20 cellular contexts compared by ENCODE assay signal in the genomic region with DNA sequence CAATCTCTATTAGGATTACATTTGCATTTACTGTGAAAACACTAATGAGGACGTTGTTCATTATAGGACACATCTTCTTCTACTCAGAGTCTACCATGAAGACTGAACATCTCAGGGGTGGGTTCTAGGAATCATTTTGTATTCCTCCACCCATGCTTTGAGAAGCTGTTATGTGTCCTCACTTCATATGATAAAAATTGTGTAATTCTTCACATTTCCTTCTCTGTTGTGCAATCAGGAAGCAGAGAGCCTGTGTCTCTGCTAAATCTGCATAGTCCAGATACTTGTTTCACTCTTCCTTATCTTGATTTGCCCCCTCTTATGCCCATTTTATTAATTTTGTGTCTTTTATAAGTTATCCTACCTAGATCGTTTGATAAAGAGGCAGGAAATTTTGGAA.
DNase-seq lines count a peak whose midpoint lies in the region; ATAC-seq, FAIRE-seq and TF ChIP-seq lines count a peak whose summit lies in the region.
"Had no signal": no experiment of that assay in that cellular context is flagged by ENCODE, and none has a peak within 500 bp of the region (broad histone marks: within the 10 kb centered on the region; RNA-seq: fewer than 3 reads in every experiment).

No MANE protein-coding gene starts in this region.

- H3K79me2 ChIP-seq in HepG2 (ENCODE audit: insufficient read depth, low read length) = no peaks in the 10 kb centered on the region

- WGBS in HepG2 (ENCODE audit: low lambda C conversion rate) = 26% methylated on average over 2 of the region's 2 CpGs
- 74 to 85% methylated on average over 2 of the region's 2 CpGs for WGBS in thyroid gland, 2 donors

- FAIRE-seq in bronchial epithelial cell (lab: Jason Lieb, UNC) = no peak
- no peak for FAIRE-seq in HepG2 (lab: Jason Lieb, UNC)

- intact Hi-C loops in HepG2 (cut with micrococcal nuclease; ENCODE audit: unreplicated experiment) (no loop called here), thyroid gland (cut with DNase I) (no loop called here)

- H4K20me1 ChIP-seq in HepG2 (ENCODE audit: insufficient read depth, low read length) = no peaks in the 10 kb centered on the region

- ATAC-seq in HepG2 = no peak
- ATAC-seq in esophagus mucosa = no peak

- H3K4me2 ChIP-seq in HepG2 (ENCODE audit: low read depth, low read length) = no peak overlapping the region

- no peak for TF ChIP-seq POLR2A in HepG2 (IDR thresholded peaks at IDR 0.05; ENCODE audit: insufficient read depth in 1 of 2, low read depth in 2 of 2, low read length in 2 of 2)
- no peak for TF ChIP-seq POLR2A in thyroid gland (IDR thresholded peaks at IDR 0.05)

- H3K4me1 ChIP-seq in HepG2 (ENCODE audit: insufficient read depth, low read length) (no peaks in the 10 kb centered on the region), thyroid gland (peaks cover 0 to 4% of the 10 kb centered on the region in 2 donors)

- no peak for TF ChIP-seq CTCF in bronchial epithelial cell (IDR thresholded peaks at IDR 0.05; ENCODE audit: insufficient read depth, low read length, severe bottlenecking)
- no peak for TF ChIP-seq CTCF in HepG2 (CRISPR knock-in tag; IDR thresholded peaks at IDR 0.05)
- TF ChIP-seq CTCF in thyroid gland (IDR thresholded peaks at IDR 0.05) = no peak

- no peak overlapping the region for H2AFZ ChIP-seq in HepG2 (ENCODE audit: low read length)

- no peak for TF ChIP-seq EP300 in HepG2 (IDR thresholded peaks at IDR 0.05; ENCODE audit: low read depth in 2 of 2, low read length in 2 of 2)
- TF ChIP-seq EP300 in HepG2 (CRISPR knock-in tag; IDR thresholded peaks at IDR 0.05; ENCODE audit: borderline replicate concordance) = no peak

- DNase-seq in AML-193 (lab: John Stamatoyannopoulos, UW) (peak; percentile 77 to 80), NCI-H226 (peak; percentile 10), bronchial epithelial cell (ENCODE audit: low read depth) (peak; percentile 40), HepG2 (ENCODE audit: low spot score) (no peak), globus pallidus (ENCODE audit: low spot score) (no peak), thyroid gland (no peak)
- DNase-seq in stimulated activated CD4-positive, alpha-beta T cell treated with anti-CD3 and anti-CD28 coated beads, Interleukin-1b, Interleukin-23, amount 100 ng/mL, for 48 hours = no peak
- DNase-seq: ACHN; activated naive CD8-positive, alpha-beta T cell treated with anti-CD3 and anti-CD28 coated beads for 36 hours; activated T-cell treated with anti-CD3 and anti-CD28 coated beads, Interleukin-2, amount 50 U/mL, for 1 hour; CD8-positive, alpha-beta memory T cell; MM.1S; NCI-H2107; NCI-H774; occipital lobe; T-helper 2 cell; transverse colon had no signal

- H3K9me3 ChIP-seq in HepG2 (ENCODE audit: low read length) (no peaks in the 10 kb centered on the region), thyroid gland (no peaks in the 10 kb centered on the region)
- H3K9me3 ChIP-seq: transverse colon had no signal

- H3K36me3 ChIP-seq in bronchial epithelial cell (ENCODE audit: control insufficient read depth, insufficient read depth, low read length) (no peaks in the 10 kb centered on the region), HepG2 (replicated peaks in 1 of 2; ENCODE audit: control insufficient read depth in 1 of 2, insufficient read depth in 2 of 2, low read length in 2 of 2) (no peaks in the 10 kb centered on the region), thyroid gland (no peaks in the 10 kb centered on the region)
- H3K36me3 ChIP-seq: transverse colon had no signal

- in situ Hi-C loops in HepG2 (cut with HindIII; ENCODE audit: extremely low pct_ligation_motif_present, low pct_unique_long_range_greater_than_20kb) = no loop called here

- H3K27ac ChIP-seq in HepG2 (ENCODE audit: extremely low read length, insufficient read depth, low read length) = no peak overlapping the region
- H3K27ac ChIP-seq in thyroid gland = no peak overlapping the region
- H3K27ac ChIP-seq: foreskin keratinocyte, RWPE1 had no signal

- no peak for TF ChIP-seq RAD21 in HepG2 (CRISPR knock-in tag; IDR thresholded peaks at IDR 0.05)

- H3K9ac ChIP-seq in HepG2 (ENCODE audit: insufficient read depth, low read depth, low read length) = no peak overlapping the region

- H3K27me3 ChIP-seq in bronchial epithelial cell (ENCODE audit: control insufficient read depth, insufficient read depth, low read length) (peaks cover under 1% of the 10 kb centered on the region), HepG2 (ENCODE audit: control insufficient read depth in 1 of 2, insufficient read depth in 2 of 2, low read length in 2 of 2) (no peaks in the 10 kb centered on the region; a peak in 1 of 5 replicates), thyroid gland (no peaks in the 10 kb centered on the region)
- H3K27me3 ChIP-seq: foreskin keratinocyte, transverse colon had no signal

- POLR2A ChIA-PET in HepG2 (lab: Yijun Ruan, JAX) = no interaction called here

- BruUV-seq in HepG2 (replicated peaks; lab: Mats Ljungman, UMichigan) = no TSS peak

- H3K4me3 ChIP-seq in bronchial epithelial cell (ENCODE audit: low read depth, low read length) (no peak overlapping the region), HepG2 (replicated peaks in 1 of 3; ENCODE audit: insufficient read depth in 1 of 3, low read depth in 2 of 3, low read length in 3 of 3) (no peak overlapping the region), thyroid gland (replicated peaks in 1 of 3) (no peak overlapping the region)
- H3K4me3 ChIP-seq: transverse colon had no signal

- CTCF ChIA-PET in HepG2 (lab: Yijun Ruan, JAX; ENCODE audit: low intra/inter-chr PET ratio, low total read pairs) = no interaction called here

TF ChIP-seq in HepG2, 621 proteins besides CTCF, POLR2A, EP300 and RAD21:
- TF ChIP-seq CEBPB (IDR thresholded peaks at IDR 0.05; ENCODE audit: borderline replicate concordance, low read depth, low read length) = peak; percentile 71
- no peak for TF ChIP-seq ELF1 (CRISPR knock-in tag; IDR thresholded peaks at IDR 0.05)

Comparison
In these comparisons a context has a peak if more than half of its experiments do, and no peak if none do; other contexts are left out.
1. DNase-seq: peak in AML-193 (2 of 2), NCI-H226 (single experiment) and bronchial epithelial cell (single experiment); none in HepG2 (single experiment), stimulated activated CD4-positive, alpha-beta T cell treated with anti-CD3 and anti-CD28 coated beads, Interleukin-1b, Interleukin-23, amount 100 ng/mL, for 48 hours (single experiment), globus pallidus (single experiment) and thyroid gland (0 of 2).